Comparison of ENCODE assay signal across 15 cellular contexts in the genomic region with DNA sequence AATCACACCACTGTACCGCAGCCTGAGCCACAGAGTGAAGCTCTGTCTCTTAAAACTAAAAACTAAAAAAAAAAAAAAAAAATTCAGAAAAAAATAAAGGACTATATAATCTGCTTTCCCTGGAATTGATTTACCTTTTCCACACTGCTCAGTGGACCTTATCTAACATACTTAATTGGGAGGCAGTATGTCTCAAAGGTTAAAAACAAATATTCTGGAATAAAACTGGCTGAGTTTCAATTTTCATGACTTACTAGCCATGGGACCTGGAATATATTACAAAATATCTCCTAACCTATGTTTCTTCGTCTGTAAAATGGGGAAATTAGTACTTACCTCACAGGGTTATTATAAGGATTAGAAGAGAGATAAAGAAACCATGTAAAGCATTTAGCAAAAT. TPM values are rescaled to one million over a fixed set of nuclear protein-coding genes. Genes with fewer than 3 reads are reported as not detected.
A peak's percentile ranks its signal among the peaks of the same experiment; 100 is the strongest.
DNase-seq lines count a peak whose midpoint lies in the region; ATAC-seq, FAIRE-seq and TF ChIP-seq lines count a peak whose summit lies in the region.
"Had no signal": no experiment of that assay in that cellular context is flagged by ENCODE, and none has a peak within 500 bp of the region (broad histone marks: within the 10 kb centered on the region; RNA-seq: fewer than 3 reads in every experiment).

No MANE protein-coding gene starts in this region.

- H3K9ac ChIP-seq in kidney (ENCODE audit: low read length in 2 of 2) (no peak overlapping the region), trophoblast cell (ENCODE audit: low read length) (no peak overlapping the region)
- H3K9ac ChIP-seq: BLaER1 treated with 17β-estradiol and CSF1 and Interleukin-3, amounts not matched to agents 10 nM and 100 nM had no signal

- no peak overlapping the region for H3K4me2 ChIP-seq in trophoblast cell (ENCODE audit: low read length)
- H3K4me2 ChIP-seq: BLaER1 treated with 17β-estradiol and CSF1 and Interleukin-3, amounts not matched to agents 10 nM and 100 nM; GM23338 had no signal

- H3K27ac ChIP-seq in HEK293 (ENCODE audit: extremely low read depth, low read depth, low read length): no peak overlapping the region
- H3K27ac ChIP-seq in kidney (ENCODE audit: low read depth in 2 of 2, low read length in 2 of 2): peak overlapping the region; percentile 48 to 58
- peak overlapping the region; percentile 17 for H3K27ac ChIP-seq in trophoblast cell (ENCODE audit: low read depth, low read length)
- H3K27ac ChIP-seq: BLaER1 treated with 17β-estradiol and CSF1 and Interleukin-3, amounts not matched to agents 10 nM and 100 nM had no signal

- H4K12ac ChIP-seq in trophoblast cell (ENCODE audit: low read depth, low read length): no peak overlapping the region

- no peak overlapping the region for H2AK5ac ChIP-seq in trophoblast cell (ENCODE audit: low read length)

- no peaks in the 10 kb centered on the region for H3K27me3 ChIP-seq in trophoblast cell (ENCODE audit: insufficient read depth, low read length)

- ATAC-seq in Right ventricle myocardium superior (ENCODE audit: poor library complexity) (peak; percentile 8), left cardiac atrium (no peak), GM21576 (IDR thresholded peaks at IDR 0.05; ENCODE audit: unreplicated experiment) (no peak)
- ATAC-seq: GM23338 had no signal

- no peaks in the 10 kb centered on the region for H3K79me1 ChIP-seq in trophoblast cell (ENCODE audit: low read length)

- peaks cover 2% of the 10 kb centered on the region for H3K79me2 ChIP-seq in trophoblast cell (ENCODE audit: control insufficient read depth, insufficient read depth, low read length, poor library complexity)

- H2BK120ac ChIP-seq in trophoblast cell (ENCODE audit: insufficient read depth, low read length, poor library complexity): no peak overlapping the region

- H3K36me3 ChIP-seq in HEK293 (ENCODE audit: control insufficient read depth in 2 of 2, insufficient read depth in 1 of 2, low read length in 2 of 2) (peaks cover 0 to 17% of the 10 kb centered on the region in 2 experiments; a peak in 2 of 3 replicates), kidney (ENCODE audit: control insufficient read depth in 1 of 2, insufficient read depth in 2 of 2, low read length in 2 of 2) (peaks cover 0 to 4% of the 10 kb centered on the region in 2 donors), trophoblast cell (ENCODE audit: control insufficient read depth in 1 of 2, insufficient read depth in 2 of 2, low read length in 2 of 2) (no peaks in the 10 kb centered on the region)
- H3K36me3 ChIP-seq: BLaER1 treated with 17β-estradiol and CSF1 and Interleukin-3, amounts not matched to agents 10 nM and 100 nM had no signal

- H3K18ac ChIP-seq in trophoblast cell (ENCODE audit: low read length): no peak overlapping the region

- no CpG with 5 or more reads among the region's 2 CpGs for WGBS in trophoblast cell (ENCODE audit: extremely low coverage, insufficient coverage, insufficient read length)

- H2BK12ac ChIP-seq in trophoblast cell (ENCODE audit: low read length): no peak overlapping the region

- no peak overlapping the region for H3K23ac ChIP-seq in trophoblast cell (ENCODE audit: low read length)

- H4K91ac ChIP-seq in trophoblast cell (ENCODE audit: low read depth, low read length): no peak overlapping the region

- H4K8ac ChIP-seq in trophoblast cell (ENCODE audit: low read depth, low read length): no peak overlapping the region

- peak overlapping the region; percentile 75 for H3K4ac ChIP-seq in trophoblast cell (ENCODE audit: low read depth, low read length)

- POLR2A ChIA-PET in HEK293 (lab: Yijun Ruan, JAX): no interaction called here

- H3K4me3 ChIP-seq in HEK293 (ENCODE audit: low read depth, low read length) (no peak overlapping the region), kidney (ENCODE audit: low read length in 2 of 2) (no peak overlapping the region), trophoblast cell (ENCODE audit: low read depth, low read length) (no peak overlapping the region)
- H3K4me3 ChIP-seq: BLaER1 treated with 17β-estradiol and CSF1 and Interleukin-3, amounts not matched to agents 10 nM and 100 nM; GM23338 had no signal

- H2AFZ ChIP-seq in trophoblast cell (ENCODE audit: insufficient read depth, low read length, poor library complexity): no peak overlapping the region
- H2AFZ ChIP-seq: GM23338 had no signal

- H2BK5ac ChIP-seq in trophoblast cell (ENCODE audit: low read depth, low read length, poor library complexity): no peak overlapping the region

- H3K9me3 ChIP-seq in HEK293 (ENCODE audit: control insufficient read depth, insufficient read depth, low read depth, low read length): no peaks in the 10 kb centered on the region
- H3K9me3 ChIP-seq in kidney (ENCODE audit: control insufficient read depth in 1 of 2, low read length in 2 of 2): no peaks in the 10 kb centered on the region
- no peaks in the 10 kb centered on the region for H3K9me3 ChIP-seq in trophoblast cell (ENCODE audit: insufficient read depth, low read depth, low read length)
- H3K9me3 ChIP-seq: BLaER1 treated with 17β-estradiol and CSF1 and Interleukin-3, amounts not matched to agents 10 nM and 100 nM had no signal

- DNase-seq in Right ventricle myocardium superior (no peak), left cardiac atrium (no peak), kidney (no peak), trophoblast cell (peak in 1 of 2 donors; percentile 37), middle frontal gyrus (ENCODE audit: extremely low spot score, low spot score) (no peak)
- DNase-seq: 8988T; ACHN; Calu3; CD4-positive, CD25-positive, alpha-beta regulatory T cell; DMS 273 treated with DMSO at 0.1 percent for 48 hours; H7 had no signal

- FAIRE-seq in kidney (lab: Jason Lieb, UNC): peak; percentile 80

- intact Hi-C loops in Right ventricle myocardium superior (cut with DNase I): no loop called here
- intact Hi-C loops in left cardiac atrium (cut with DNase I): no loop called here
- intact Hi-C loops in kidney (cut with DNase I): no loop called here

- TF ChIP-seq CTCF in HEK293 (tag by site-specific recombination; IDR thresholded peaks at IDR 0.05) (no peak), kidney (IDR thresholded peaks at IDR 0.05; ENCODE audit: borderline replicate concordance, extremely low read depth, insufficient read depth) (no peak)

- H3K4me1 ChIP-seq in HEK293 (ENCODE audit: control insufficient read depth, insufficient read depth, low read length) (peaks cover 13% of the 10 kb centered on the region; the same call in 1 of the 2 replicates), kidney (ENCODE audit: control insufficient read depth in 1 of 2, insufficient read depth in 1 of 2, low read depth in 1 of 2, low read length in 2 of 2) (peaks cover 0 to 10% of the 10 kb centered on the region in 2 donors), trophoblast cell (ENCODE audit: control insufficient read depth in 1 of 2, insufficient read depth in 2 of 2, low read length in 2 of 2) (no peaks in the 10 kb centered on the region)
- H3K4me1 ChIP-seq: BLaER1 treated with 17β-estradiol and CSF1 and Interleukin-3, amounts not matched to agents 10 nM and 100 nM had no signal

- CTCF ChIA-PET in HEK293 (lab: Yijun Ruan, JAX): interaction anchor here (1.3 kb wide), 1 partner anchor 11 kb away, joined by 4 read pairs; the partner anchor contains the start of gene NCKAP1

- H3K14ac ChIP-seq in trophoblast cell (ENCODE audit: low read length): no peak overlapping the region

TF ChIP-seq in HEK293, 187 proteins besides CTCF, POLR2A, EP300 and RAD21 (continues in another document):
- no peak for TF ChIP-seq ZNF629 (tag by site-specific recombination; IDR thresholded peaks at IDR 0.05)
- no peak for TF ChIP-seq KLF16 (tag by site-specific recombination; IDR thresholded peaks at IDR 0.05)
- no peak for TF ChIP-seq ZEB2 (tag by site-specific recombination; IDR thresholded peaks at IDR 0.05)
- TF ChIP-seq ZFP41 (tag by site-specific recombination; IDR thresholded peaks at IDR 0.05; ENCODE audit: borderline replicate concordance): no peak
- no peak for TF ChIP-seq ZNF707 (tag by site-specific recombination; IDR thresholded peaks at IDR 0.05)
- no peak for TF ChIP-seq ZNF37A (tag by site-specific recombination; IDR thresholded peaks at IDR 0.05)
- TF ChIP-seq, protein P1, sequence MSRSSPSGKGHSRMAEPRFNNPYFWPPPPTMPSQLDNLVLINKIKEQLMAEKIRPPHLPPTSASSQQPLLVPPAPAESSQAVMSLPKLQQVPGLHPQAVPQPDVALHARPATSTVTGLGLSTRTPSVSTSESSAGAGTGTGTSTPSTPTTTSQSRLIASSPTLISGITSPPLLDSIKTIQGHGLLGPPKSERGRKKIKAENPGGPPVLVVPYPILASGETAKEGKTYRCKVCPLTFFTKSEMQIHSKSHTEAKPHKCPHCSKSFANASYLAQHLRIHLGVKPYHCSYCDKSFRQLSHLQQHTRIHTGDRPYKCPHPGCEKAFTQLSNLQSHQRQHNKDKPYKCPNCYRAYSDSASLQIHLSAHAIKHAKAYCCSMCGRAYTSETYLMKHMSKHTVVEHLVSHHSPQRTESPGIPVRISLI (tag by site-specific recombination; IDR thresholded peaks at IDR 0.05): peak; percentile 49; the same call in 1 of the 2 replicates
- no peak for TF ChIP-seq ZNF555 (tag by site-specific recombination; conservative IDR thresholded peaks at IDR 0.05)
- no peak for TF ChIP-seq ZNF623 (tag by site-specific recombination; IDR thresholded peaks at IDR 0.05)
- no peak for TF ChIP-seq ZNF561 (tag by site-specific recombination; IDR thresholded peaks at IDR 0.05; ENCODE audit: borderline replicate concordance)
- no peak for TF ChIP-seq MYNN (tag by site-specific recombination; IDR thresholded peaks at IDR 0.05; ENCODE audit: borderline replicate concordance)
- no peak for TF ChIP-seq ZFHX2 (tag by site-specific recombination; conservative IDR thresholded peaks at IDR 0.05)

RNA-seq across cellular contexts. Expression of gene NCKAP1, which starts 11.8 kb away (rescaled TPM):
- total RNA-seq in Right ventricle myocardium superior (128 TPM), left cardiac atrium (100 to 1,000 TPM; 104 to 132 TPM), kidney (140 TPM)
- polyA plus RNA-seq in kidney (ENCODE audit: insufficient read depth, low read depth, low replicate concordance): 45.4 TPM
- 100 and 102 TPM in 2 replicates for polyA plus RNA-seq in trophoblast cell (2013)

RNA-seq across cellular contexts. Expression of gene DUSP19, which starts 52.1 kb away (rescaled TPM):
- total RNA-seq in Right ventricle myocardium superior: 10.8 TPM
- 10 to 100 TPM in 1 of 2 donors, 1 to 10 TPM in 1; 5.9 to 10.5 TPM for total RNA-seq in left cardiac atrium
- 4.4 TPM for total RNA-seq in kidney
- polyA plus RNA-seq in kidney (ENCODE audit: insufficient read depth, low read depth, low replicate concordance): 1.8 TPM
- polyA plus RNA-seq in trophoblast cell (2013): 0.48 and 0.54 TPM in 2 replicates
